ENCODE assay signal across 9 cellular contexts in the genomic region with DNA sequence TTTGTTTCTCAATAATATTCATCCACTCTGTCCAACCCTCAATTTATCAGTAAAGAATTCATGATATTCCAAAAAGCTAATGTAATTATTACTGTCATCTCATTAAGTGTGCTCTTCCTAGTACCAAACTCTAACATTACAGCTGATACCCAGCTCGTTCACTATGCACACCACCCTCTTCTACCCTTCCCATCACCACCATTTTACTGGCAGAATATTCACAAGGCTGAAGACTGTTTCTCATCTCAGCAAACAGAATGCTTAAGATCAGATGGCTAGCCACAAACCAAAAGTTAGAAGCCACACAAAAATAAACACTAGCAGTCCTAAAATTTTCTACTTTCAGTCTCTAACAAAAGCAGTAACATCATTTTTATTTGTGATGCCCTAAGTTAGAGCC.
DNase-seq lines count a peak whose midpoint lies in the region; ATAC-seq and TF ChIP-seq lines count a peak whose summit lies in the region.
"Had no signal": no experiment of that assay in that cellular context is flagged by ENCODE, and none has a peak within 500 bp of the region (broad histone marks: within the 10 kb centered on the region; RNA-seq: fewer than 3 reads in every experiment).

No MANE protein-coding gene starts in this region.

- H3K4me3 ChIP-seq in SU-DHL-6 (ENCODE audit: insufficient read depth, low read length, poor library complexity, severe bottlenecking), result peak overlapping the region; percentile 55
- peak overlapping the region; percentile 49 for H3K4me3 ChIP-seq in smooth muscle cell
- peak overlapping the region in 1 of 2 donors; percentile 43 for H3K4me3 ChIP-seq in gastroesophageal sphincter
- no peak overlapping the region for H3K4me3 ChIP-seq in neuronal stem cell (ENCODE audit: low read length in 2 of 2)
- H3K4me3 ChIP-seq: mucosa of descending colon had no signal

- H2AFZ ChIP-seq in SU-DHL-6 (ENCODE audit: low read depth, low read length, severe bottlenecking) (no peak overlapping the region), smooth muscle cell (ENCODE audit: low read depth) (no peak overlapping the region), neuronal stem cell (ENCODE audit: low read length) (no peak overlapping the region)

- H3K18ac ChIP-seq in neuronal stem cell (ENCODE audit: low read length), result no peak overlapping the region

- TF ChIP-seq CTCF in SU-DHL-6 (IDR thresholded peaks at IDR 0.05; ENCODE audit: insufficient read depth, low read length, poor library complexity, severe bottlenecking), result no peak
- no peak for TF ChIP-seq CTCF in smooth muscle cell (IDR thresholded peaks at IDR 0.05; ENCODE audit: borderline replicate concordance, insufficient read depth, poor library complexity, severe bottlenecking)
- TF ChIP-seq CTCF in gastroesophageal sphincter (IDR thresholded peaks at IDR 0.05), result no peak

- H2BK15ac ChIP-seq in neuronal stem cell (ENCODE audit: low read length), result no peak overlapping the region

- H3K27ac ChIP-seq in SU-DHL-6 (ENCODE audit: low read depth, low read length) (peak overlapping the region; percentile 60), smooth muscle cell (ENCODE audit: low read depth) (peak overlapping the region; percentile 84), gastroesophageal sphincter (peak overlapping the region in 2 of 4 donors; percentile 72 to 76), neuronal stem cell (replicated peaks; ENCODE audit: low read length) (no peak overlapping the region)

- H4K8ac ChIP-seq in neuronal stem cell (ENCODE audit: low read depth, low read length), result no peak overlapping the region

- no peak for TF ChIP-seq EP300 in gastroesophageal sphincter (IDR thresholded peaks at IDR 0.05)

- no peak overlapping the region for H3K4ac ChIP-seq in neuronal stem cell (ENCODE audit: low read length)

- H3K4me2 ChIP-seq in SU-DHL-6 (ENCODE audit: low read depth, low read length, poor library complexity, severe bottlenecking) (peak overlapping the region; percentile 64), smooth muscle cell (peak overlapping the region; percentile 71), neuronal stem cell (ENCODE audit: insufficient read depth, low read length, poor library complexity, severe bottlenecking) (no peak overlapping the region)

- H3K27me3 ChIP-seq in SU-DHL-6 (ENCODE audit: low read length), result no peaks in the 10 kb centered on the region
- no peaks in the 10 kb centered on the region for H3K27me3 ChIP-seq in smooth muscle cell (ENCODE audit: low read depth)
- no peaks in the 10 kb centered on the region for H3K27me3 ChIP-seq in gastroesophageal sphincter
- no peaks in the 10 kb centered on the region for H3K27me3 ChIP-seq in neuronal stem cell (ENCODE audit: control insufficient read depth in 3 of 3, insufficient read depth in 3 of 3, low read depth in 1 of 3, low read length in 3 of 3)

- H2BK5ac ChIP-seq in neuronal stem cell (ENCODE audit: low read length), result no peak overlapping the region

- no peaks in the 10 kb centered on the region for H3K36me3 ChIP-seq in SU-DHL-6 (ENCODE audit: low read length)
- no peaks in the 10 kb centered on the region for H3K36me3 ChIP-seq in smooth muscle cell (ENCODE audit: low read depth)
- no peaks in the 10 kb centered on the region for H3K36me3 ChIP-seq in gastroesophageal sphincter
- no peaks in the 10 kb centered on the region for H3K36me3 ChIP-seq in neuronal stem cell (replicated peaks in 1 of 2; ENCODE audit: control insufficient read depth in 2 of 2, insufficient read depth in 2 of 2, low read length in 2 of 2)

- no peak overlapping the region for H2AK5ac ChIP-seq in neuronal stem cell (ENCODE audit: low read depth, low read length)

- no peak overlapping the region for H3K23ac ChIP-seq in neuronal stem cell (ENCODE audit: low read depth, low read length, poor library complexity)

- no peak overlapping the region for H2BK120ac ChIP-seq in neuronal stem cell (ENCODE audit: low read depth, low read length)

- H4K91ac ChIP-seq in neuronal stem cell (ENCODE audit: low read depth, low read length, poor library complexity), result no peak overlapping the region

- peaks cover 6% of the 10 kb centered on the region; the same call in 1 of the 2 replicates for H4K20me1 ChIP-seq in SU-DHL-6 (ENCODE audit: low read depth, low read length)
- H4K20me1 ChIP-seq in smooth muscle cell (ENCODE audit: low read depth), result peaks cover 76% of the 10 kb centered on the region

- ATAC-seq in gastroesophageal sphincter, result no peak
- ATAC-seq: mucosa of descending colon had no signal

- no peak overlapping the region for H3K14ac ChIP-seq in neuronal stem cell (ENCODE audit: low read length)

- H3F3A ChIP-seq in SU-DHL-6 (ENCODE audit: insufficient read depth), result peaks cover 7% of the 10 kb centered on the region; the same call in 1 of the 2 replicates
- peaks cover 11% of the 10 kb centered on the region for H3F3A ChIP-seq in smooth muscle cell (ENCODE audit: low read depth)

- H3K79me2 ChIP-seq in SU-DHL-6 (ENCODE audit: insufficient read depth, low read length) (peaks cover 62% of the 10 kb centered on the region), smooth muscle cell (ENCODE audit: low read depth) (peaks cover 69% of the 10 kb centered on the region)

- H3K9me3 ChIP-seq in SU-DHL-6 (ENCODE audit: insufficient read depth, low read length) (no peaks in the 10 kb centered on the region), smooth muscle cell (replicated peaks; ENCODE audit: low read depth) (no peaks in the 10 kb centered on the region), gastroesophageal sphincter (no peaks in the 10 kb centered on the region), neuronal stem cell (replicated peaks in 1 of 2; ENCODE audit: control insufficient read depth in 2 of 2, insufficient read depth in 1 of 2, low read depth in 1 of 2, low read length in 2 of 2) (no peaks in the 10 kb centered on the region)
- H3K9me3 ChIP-seq: mucosa of descending colon had no signal

- peaks cover 25% of the 10 kb centered on the region for H3K4me1 ChIP-seq in smooth muscle cell (ENCODE audit: low read depth)
- peaks cover 8 to 48% (median 13%) of the 10 kb centered on the region in 3 donors for H3K4me1 ChIP-seq in gastroesophageal sphincter
- H3K4me1 ChIP-seq in neuronal stem cell (ENCODE audit: control insufficient read depth in 2 of 2, insufficient read depth in 1 of 2, low read depth in 1 of 2, low read length in 2 of 2), result peaks cover 3 to 13% of the 10 kb centered on the region in 2 donors

- 87% methylated on average over 1 of the region's 1 CpG for WGBS in smooth muscle cell (ENCODE audit: low lambda C conversion rate)
- WGBS in gastroesophageal sphincter (ENCODE audit: low coverage in 1 of 2), 2 donors, result 17 to 38% methylated on average over 1 of the region's 1 CpG
- WGBS in neuronal stem cell (ENCODE audit: extremely low coverage in 2 of 2, insufficient read length in 2 of 2, insufficient replicate concordance in 1 of 2), 2 donors, result no CpG with 5 or more reads among the region's 1 CpG

- peaks cover 2% of the 10 kb centered on the region for H3K79me1 ChIP-seq in neuronal stem cell (ENCODE audit: low read depth, low read length)

- DNase-seq in H4 (ENCODE audit: low spot score) (peak; percentile 37), fibroblast of peridontal ligament (ENCODE audit: extremely low read depth) (peak; percentile 76), smooth muscle cell (lab: John Stamatoyannopoulos, UW; ENCODE audit: unreplicated experiment) (no peak), LoVo (ENCODE audit: low spot score) (no peak), NCI-H146 (lab: John Stamatoyannopoulos, UW) (no peak), neuronal stem cell (ENCODE audit: low spot score) (no peak)
- DNase-seq: mucosa of descending colon had no signal

- TF ChIP-seq POLR2A in gastroesophageal sphincter (IDR thresholded peaks at IDR 0.05), result no peak

- peak overlapping the region; percentile 46 for H3K9ac ChIP-seq in SU-DHL-6 (ENCODE audit: low read length)
- no peak overlapping the region for H3K9ac ChIP-seq in smooth muscle cell (ENCODE audit: low read depth)
- H3K9ac ChIP-seq in neuronal stem cell (ENCODE audit: low read depth, low read length, poor library complexity), result no peak overlapping the region

- H3K9me2 ChIP-seq in SU-DHL-6 (replicated peaks; ENCODE audit: insufficient read depth, low read length), result no peaks in the 10 kb centered on the region

- no peak overlapping the region for H2BK12ac ChIP-seq in neuronal stem cell (ENCODE audit: low read length)

Comparison
In these comparisons a context has a peak if more than half of its experiments do, and no peak if none do; other contexts are left out.
1. DNase-seq: peak in H4 (single experiment) and fibroblast of peridontal ligament (single experiment); none in smooth muscle cell (single experiment), LoVo (single experiment), NCI-H146 (single experiment) and neuronal stem cell (single experiment).
2. H3K4me3 ChIP-seq: peak in SU-DHL-6 (single experiment) and smooth muscle cell (single experiment); none in neuronal stem cell (0 of 2).